1 cellular context compared by ENCODE assay signal in the genomic region with DNA sequence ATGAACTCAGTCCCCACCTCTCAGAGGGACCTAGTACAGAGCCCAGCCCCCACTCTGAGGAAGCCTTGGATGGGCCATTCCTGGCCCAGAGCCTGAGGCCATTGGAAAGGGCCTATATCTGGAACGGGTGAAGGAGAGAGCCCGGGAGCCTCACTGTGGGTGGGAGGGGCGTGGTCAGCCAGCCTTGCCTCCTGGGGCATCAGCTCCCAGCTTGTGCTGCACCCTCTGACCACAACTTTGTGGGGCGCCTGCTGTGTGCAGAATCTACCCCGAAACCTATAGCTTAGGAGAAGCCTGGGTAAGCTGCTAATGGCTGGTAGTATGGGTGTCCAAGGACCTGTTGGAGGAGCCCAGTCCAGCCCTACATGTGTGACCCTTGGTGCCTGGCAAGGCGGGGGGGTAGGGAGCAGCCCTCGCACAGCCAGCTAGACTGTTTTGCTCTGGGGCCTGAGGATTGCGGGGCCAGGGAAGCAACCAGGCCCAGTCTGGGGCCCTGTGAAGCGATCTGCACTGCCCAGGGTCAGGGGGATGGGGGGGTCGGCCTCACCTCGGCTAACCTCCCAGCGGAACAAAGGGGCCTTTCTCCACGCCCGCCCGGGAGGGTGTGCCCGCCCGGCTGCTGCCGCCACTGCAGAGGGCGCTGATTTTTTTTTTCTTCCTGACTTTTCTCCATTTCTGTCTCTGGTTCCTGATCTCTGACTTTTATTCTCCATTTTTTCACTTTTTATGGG.
A peak's percentile ranks its signal among the peaks of the same experiment; 100 is the strongest.
TF ChIP-seq lines count a peak whose summit lies in the region.

No MANE protein-coding gene starts in this region.

TF ChIP-seq in HepG2, 621 proteins besides CTCF, POLR2A, EP300 and RAD21 (continued from another document and continues in another):
- TF ChIP-seq MXI1 (IDR thresholded peaks at IDR 0.05; ENCODE audit: borderline replicate concordance, low read depth, low read length) (no peak; the same call in 2 of the 3 replicates), ATRX (CRISPR knock-in tag; IDR thresholded peaks at IDR 0.05; ENCODE audit: borderline replicate concordance) (no peak), ZNF550 (CRISPR knock-in tag; IDR thresholded peaks at IDR 0.05; ENCODE audit: borderline replicate concordance) (no peak), FOXK1 (CRISPR knock-in tag; IDR thresholded peaks at IDR 0.05; ENCODE audit: borderline replicate concordance, low read depth) (no peak), ZNF317 (CRISPR knock-in tag; IDR thresholded peaks at IDR 0.05) (no peak), TAF15 (IDR thresholded peaks at IDR 0.05; ENCODE audit: low read depth, low read length, poor library complexity, severe bottlenecking) (no peak), TARDBP (CRISPR knock-in tag; IDR thresholded peaks at IDR 0.05) (peak; percentile 87), ZNF510 (CRISPR knock-in tag; IDR thresholded peaks at IDR 0.05; ENCODE audit: low read depth) (no peak), HMG20A (CRISPR knock-in tag; IDR thresholded peaks at IDR 0.05; ENCODE audit: borderline replicate concordance) (no peak; the same call in 1 of the 2 replicates), ELF1 (CRISPR knock-in tag; IDR thresholded peaks at IDR 0.05) (no peak), AGO2 (optimal IDR thresholded peaks at IDR 0.05; ENCODE audit: low read depth, low read length) (no peak), POGK (CRISPR knock-in tag; conservative IDR thresholded peaks at IDR 0.05) (peak; percentile 86), ZFP1 (CRISPR knock-in tag; IDR thresholded peaks at IDR 0.05) (no peak; the same call in 1 of the 2 replicates), MLLT10 (CRISPR knock-in tag; IDR thresholded peaks at IDR 0.05) (no peak), ZNF20 (CRISPR knock-in tag; IDR thresholded peaks at IDR 0.05) (no peak), MAFK (conservative IDR thresholded peaks at IDR 0.05 in 1 of 2, IDR thresholded peaks at IDR 0.05 in 1 of 2; ENCODE audit: low read length in 2 of 2) (no peak), GTF3A (CRISPR knock-in tag; conservative IDR thresholded peaks at IDR 0.05) (no peak), ZNF839 (CRISPR knock-in tag; IDR thresholded peaks at IDR 0.05; ENCODE audit: borderline replicate concordance) (no peak), HNF4A (CRISPR knock-in tag; IDR thresholded peaks at IDR 0.05) (peak; percentile 65), POLR2AphosphoS5 (IDR thresholded peaks at IDR 0.05; ENCODE audit: low read depth, low read length) (peak; percentile 25; the same call in 1 of the 2 replicates), SIN3A (IDR thresholded peaks at IDR 0.05; ENCODE audit: borderline replicate concordance, low read depth, low read length) (no peak; the same call in 1 of the 2 replicates), BCL6 (CRISPR knock-in tag; IDR thresholded peaks at IDR 0.05) (peak; percentile 69), ZNF138 (CRISPR knock-in tag; IDR thresholded peaks at IDR 0.05; ENCODE audit: low read depth) (no peak)
- TF ChIP-seq, protein P1, sequence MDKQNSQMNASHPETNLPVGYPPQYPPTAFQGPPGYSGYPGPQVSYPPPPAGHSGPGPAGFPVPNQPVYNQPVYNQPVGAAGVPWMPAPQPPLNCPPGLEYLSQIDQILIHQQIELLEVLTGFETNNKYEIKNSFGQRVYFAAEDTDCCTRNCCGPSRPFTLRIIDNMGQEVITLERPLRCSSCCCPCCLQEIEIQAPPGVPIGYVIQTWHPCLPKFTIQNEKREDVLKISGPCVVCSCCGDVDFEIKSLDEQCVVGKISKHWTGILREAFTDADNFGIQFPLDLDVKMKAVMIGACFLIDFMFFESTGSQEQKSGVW (CRISPR knock-in tag; IDR thresholded peaks at IDR 0.05; ENCODE audit: borderline replicate concordance): no peak
- TF ChIP-seq, protein P2, sequence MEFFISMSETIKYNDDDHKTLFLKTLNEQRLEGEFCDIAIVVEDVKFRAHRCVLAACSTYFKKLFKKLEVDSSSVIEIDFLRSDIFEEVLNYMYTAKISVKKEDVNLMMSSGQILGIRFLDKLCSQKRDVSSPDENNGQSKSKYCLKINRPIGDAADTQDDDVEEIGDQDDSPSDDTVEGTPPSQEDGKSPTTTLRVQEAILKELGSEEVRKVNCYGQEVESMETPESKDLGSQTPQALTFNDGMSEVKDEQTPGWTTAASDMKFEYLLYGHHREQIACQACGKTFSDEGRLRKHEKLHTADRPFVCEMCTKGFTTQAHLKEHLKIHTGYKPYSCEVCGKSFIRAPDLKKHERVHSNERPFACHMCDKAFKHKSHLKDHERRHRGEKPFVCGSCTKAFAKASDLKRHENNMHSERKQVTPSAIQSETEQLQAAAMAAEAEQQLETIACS (CRISPR knock-in tag; IDR thresholded peaks at IDR 0.05): no peak
- TF ChIP-seq, protein P3, sequence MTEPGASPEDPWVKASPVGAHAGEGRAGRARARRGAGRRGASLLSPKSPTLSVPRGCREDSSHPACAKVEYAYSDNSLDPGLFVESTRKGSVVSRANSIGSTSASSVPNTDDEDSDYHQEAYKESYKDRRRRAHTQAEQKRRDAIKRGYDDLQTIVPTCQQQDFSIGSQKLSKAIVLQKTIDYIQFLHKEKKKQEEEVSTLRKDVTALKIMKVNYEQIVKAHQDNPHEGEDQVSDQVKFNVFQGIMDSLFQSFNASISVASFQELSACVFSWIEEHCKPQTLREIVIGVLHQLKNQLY (CRISPR knock-in tag; IDR thresholded peaks at IDR 0.05): no peak
- TF ChIP-seq, protein P4, sequence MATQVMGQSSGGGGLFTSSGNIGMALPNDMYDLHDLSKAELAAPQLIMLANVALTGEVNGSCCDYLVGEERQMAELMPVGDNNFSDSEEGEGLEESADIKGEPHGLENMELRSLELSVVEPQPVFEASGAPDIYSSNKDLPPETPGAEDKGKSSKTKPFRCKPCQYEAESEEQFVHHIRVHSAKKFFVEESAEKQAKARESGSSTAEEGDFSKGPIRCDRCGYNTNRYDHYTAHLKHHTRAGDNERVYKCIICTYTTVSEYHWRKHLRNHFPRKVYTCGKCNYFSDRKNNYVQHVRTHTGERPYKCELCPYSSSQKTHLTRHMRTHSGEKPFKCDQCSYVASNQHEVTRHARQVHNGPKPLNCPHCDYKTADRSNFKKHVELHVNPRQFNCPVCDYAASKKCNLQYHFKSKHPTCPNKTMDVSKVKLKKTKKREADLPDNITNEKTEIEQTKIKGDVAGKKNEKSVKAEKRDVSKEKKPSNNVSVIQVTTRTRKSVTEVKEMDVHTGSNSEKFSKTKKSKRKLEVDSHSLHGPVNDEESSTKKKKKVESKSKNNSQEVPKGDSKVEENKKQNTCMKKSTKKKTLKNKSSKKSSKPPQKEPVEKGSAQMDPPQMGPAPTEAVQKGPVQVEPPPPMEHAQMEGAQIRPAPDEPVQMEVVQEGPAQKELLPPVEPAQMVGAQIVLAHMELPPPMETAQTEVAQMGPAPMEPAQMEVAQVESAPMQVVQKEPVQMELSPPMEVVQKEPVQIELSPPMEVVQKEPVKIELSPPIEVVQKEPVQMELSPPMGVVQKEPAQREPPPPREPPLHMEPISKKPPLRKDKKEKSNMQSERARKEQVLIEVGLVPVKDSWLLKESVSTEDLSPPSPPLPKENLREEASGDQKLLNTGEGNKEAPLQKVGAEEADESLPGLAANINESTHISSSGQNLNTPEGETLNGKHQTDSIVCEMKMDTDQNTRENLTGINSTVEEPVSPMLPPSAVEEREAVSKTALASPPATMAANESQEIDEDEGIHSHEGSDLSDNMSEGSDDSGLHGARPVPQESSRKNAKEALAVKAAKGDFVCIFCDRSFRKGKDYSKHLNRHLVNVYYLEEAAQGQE (IDR thresholded peaks at IDR 0.05; ENCODE audit: borderline replicate concordance in 1 of 2, low read depth in 1 of 2, low read length in 2 of 2): no peak
- TF ChIP-seq, protein P5, sequence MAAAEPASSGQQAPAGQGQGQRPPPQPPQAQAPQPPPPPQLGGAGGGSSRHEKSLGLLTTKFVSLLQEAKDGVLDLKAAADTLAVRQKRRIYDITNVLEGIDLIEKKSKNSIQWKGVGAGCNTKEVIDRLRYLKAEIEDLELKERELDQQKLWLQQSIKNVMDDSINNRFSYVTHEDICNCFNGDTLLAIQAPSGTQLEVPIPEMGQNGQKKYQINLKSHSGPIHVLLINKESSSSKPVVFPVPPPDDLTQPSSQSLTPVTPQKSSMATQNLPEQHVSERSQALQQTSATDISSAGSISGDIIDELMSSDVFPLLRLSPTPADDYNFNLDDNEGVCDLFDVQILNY (CRISPR knock-in tag; conservative IDR thresholded peaks at IDR 0.05): no peak
- TF ChIP-seq, protein P6, sequence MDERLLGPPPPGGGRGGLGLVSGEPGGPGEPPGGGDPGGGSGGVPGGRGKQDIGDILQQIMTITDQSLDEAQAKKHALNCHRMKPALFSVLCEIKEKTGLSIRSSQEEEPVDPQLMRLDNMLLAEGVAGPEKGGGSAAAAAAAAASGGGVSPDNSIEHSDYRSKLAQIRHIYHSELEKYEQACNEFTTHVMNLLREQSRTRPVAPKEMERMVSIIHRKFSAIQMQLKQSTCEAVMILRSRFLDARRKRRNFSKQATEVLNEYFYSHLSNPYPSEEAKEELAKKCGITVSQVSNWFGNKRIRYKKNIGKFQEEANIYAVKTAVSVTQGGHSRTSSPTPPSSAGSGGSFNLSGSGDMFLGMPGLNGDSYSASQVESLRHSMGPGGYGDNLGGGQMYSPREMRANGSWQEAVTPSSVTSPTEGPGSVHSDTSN (CRISPR knock-in tag; IDR thresholded peaks at IDR 0.05): no peak
- TF ChIP-seq, protein P7, sequence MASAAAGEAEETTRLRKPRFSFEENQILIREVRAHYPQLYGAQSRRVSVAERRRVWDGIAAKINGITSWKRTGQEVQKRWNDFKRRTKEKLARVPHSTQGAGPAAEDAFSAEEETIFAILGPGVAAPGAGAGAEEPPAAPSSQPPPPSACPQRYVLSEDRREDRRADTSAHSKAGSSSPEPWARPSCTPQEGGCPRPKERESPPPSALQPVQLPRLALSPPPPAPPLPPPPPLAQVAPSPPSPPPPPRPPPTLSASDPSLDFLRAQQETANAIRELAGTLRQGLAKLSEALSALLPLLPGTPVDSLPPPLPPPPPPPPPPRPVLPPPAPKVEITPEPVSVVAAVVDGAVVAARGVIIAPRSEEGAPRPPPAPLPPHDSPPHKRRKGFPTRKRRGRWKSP (CRISPR knock-in tag; IDR thresholded peaks at IDR 0.05): peak; percentile 53; the same call in 1 of the 2 replicates
- TF ChIP-seq, protein P8, sequence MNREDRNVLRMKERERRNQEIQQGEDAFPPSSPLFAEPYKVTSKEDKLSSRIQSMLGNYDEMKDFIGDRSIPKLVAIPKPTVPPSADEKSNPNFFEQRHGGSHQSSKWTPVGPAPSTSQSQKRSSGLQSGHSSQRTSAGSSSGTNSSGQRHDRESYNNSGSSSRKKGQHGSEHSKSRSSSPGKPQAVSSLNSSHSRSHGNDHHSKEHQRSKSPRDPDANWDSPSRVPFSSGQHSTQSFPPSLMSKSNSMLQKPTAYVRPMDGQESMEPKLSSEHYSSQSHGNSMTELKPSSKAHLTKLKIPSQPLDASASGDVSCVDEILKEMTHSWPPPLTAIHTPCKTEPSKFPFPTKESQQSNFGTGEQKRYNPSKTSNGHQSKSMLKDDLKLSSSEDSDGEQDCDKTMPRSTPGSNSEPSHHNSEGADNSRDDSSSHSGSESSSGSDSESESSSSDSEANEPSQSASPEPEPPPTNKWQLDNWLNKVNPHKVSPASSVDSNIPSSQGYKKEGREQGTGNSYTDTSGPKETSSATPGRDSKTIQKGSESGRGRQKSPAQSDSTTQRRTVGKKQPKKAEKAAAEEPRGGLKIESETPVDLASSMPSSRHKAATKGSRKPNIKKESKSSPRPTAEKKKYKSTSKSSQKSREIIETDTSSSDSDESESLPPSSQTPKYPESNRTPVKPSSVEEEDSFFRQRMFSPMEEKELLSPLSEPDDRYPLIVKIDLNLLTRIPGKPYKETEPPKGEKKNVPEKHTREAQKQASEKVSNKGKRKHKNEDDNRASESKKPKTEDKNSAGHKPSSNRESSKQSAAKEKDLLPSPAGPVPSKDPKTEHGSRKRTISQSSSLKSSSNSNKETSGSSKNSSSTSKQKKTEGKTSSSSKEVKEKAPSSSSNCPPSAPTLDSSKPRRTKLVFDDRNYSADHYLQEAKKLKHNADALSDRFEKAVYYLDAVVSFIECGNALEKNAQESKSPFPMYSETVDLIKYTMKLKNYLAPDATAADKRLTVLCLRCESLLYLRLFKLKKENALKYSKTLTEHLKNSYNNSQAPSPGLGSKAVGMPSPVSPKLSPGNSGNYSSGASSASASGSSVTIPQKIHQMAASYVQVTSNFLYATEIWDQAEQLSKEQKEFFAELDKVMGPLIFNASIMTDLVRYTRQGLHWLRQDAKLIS (CRISPR knock-in tag; IDR thresholded peaks at IDR 0.05): 0 out of 2 replicates have a peak, but pooled peaks have one; percentile 36
